Comparison of ENCODE assay signal across 8 cellular contexts in genomic region chr9:37027582-37028424, GRCh38. TPM values are rescaled to one million over a fixed set of nuclear protein-coding genes. Genes with fewer than 3 reads are reported as not detected.
DNase-seq lines count a peak whose midpoint lies in the region; ATAC-seq and TF ChIP-seq lines count a peak whose summit lies in the region.

No MANE protein-coding gene starts in this region.

- H3K79me2 ChIP-seq in trophoblast cell (ENCODE audit: control insufficient read depth, insufficient read depth, low read length, poor library complexity), result no peaks in the 10 kb centered on the region

- no peaks in the 10 kb centered on the region for H3K79me1 ChIP-seq in trophoblast cell (ENCODE audit: low read length)

- no peak overlapping the region for H3K27ac ChIP-seq in trophoblast cell (ENCODE audit: low read depth, low read length)
- H3K27ac ChIP-seq in upper lobe of right lung, result no peak overlapping the region

- H4K8ac ChIP-seq in trophoblast cell (ENCODE audit: low read depth, low read length), result no peak overlapping the region

- in situ Hi-C loops in G401 (cut with HindIII; ENCODE audit: low sequenced_read_pairs), result no loop called here

- peak overlapping the region; percentile 42 for H3K4me3 ChIP-seq in H7 (ENCODE audit: insufficient read depth, low read depth, low read length)
- no peak overlapping the region for H3K4me3 ChIP-seq in trophoblast cell (ENCODE audit: low read depth, low read length)
- peak overlapping the region; percentile 36 for H3K4me3 ChIP-seq in upper lobe of right lung

- TF ChIP-seq CTCF in glutamatergic neuron (IDR thresholded peaks at IDR 0.05; ENCODE audit: partially characterized antibody, unreplicated experiment), result no peak
- TF ChIP-seq CTCF in upper lobe of right lung (IDR thresholded peaks at IDR 0.05), result no peak

- peaks cover 4% of the 10 kb centered on the region for H3K9me3 Mint-ChIP-seq in glutamatergic neuron (ENCODE audit: unreplicated experiment)

- H2AK5ac ChIP-seq in trophoblast cell (ENCODE audit: low read length), result no peak overlapping the region

- H2AFZ ChIP-seq in trophoblast cell (ENCODE audit: insufficient read depth, low read length, poor library complexity), result no peak overlapping the region

- H3K27ac Mint-ChIP-seq in glutamatergic neuron (ENCODE audit: unreplicated experiment), result peak overlapping the region; percentile 82

- no peak overlapping the region for H4K12ac ChIP-seq in trophoblast cell (ENCODE audit: low read depth, low read length)

- no peak overlapping the region for H2BK12ac ChIP-seq in trophoblast cell (ENCODE audit: low read length)

- H2BK120ac ChIP-seq in trophoblast cell (ENCODE audit: insufficient read depth, low read length, poor library complexity), result no peak overlapping the region

- no peak overlapping the region for H4K91ac ChIP-seq in trophoblast cell (ENCODE audit: low read depth, low read length)

- H3K36me3 ChIP-seq in H7 (replicated peaks; ENCODE audit: control insufficient read depth, insufficient read depth, low read length), result no peaks in the 10 kb centered on the region
- no peaks in the 10 kb centered on the region for H3K36me3 ChIP-seq in trophoblast cell (ENCODE audit: control insufficient read depth in 1 of 2, insufficient read depth in 2 of 2, low read length in 2 of 2)
- H3K36me3 ChIP-seq in upper lobe of right lung, result no peaks in the 10 kb centered on the region

- no peak overlapping the region for H3K18ac ChIP-seq in trophoblast cell (ENCODE audit: low read length)

- DNase-seq in G401 (ENCODE audit: low spot score), result peak; percentile 93
- DNase-seq in H7, result peak; percentile 100
- peak; percentile 91 for DNase-seq in M059J (ENCODE audit: low read depth)
- peak; percentile 89 for DNase-seq in SIG-M5 treated with dmso at 0.1 percent for 504 hours (lab: John Stamatoyannopoulos, UW; ENCODE audit: unreplicated experiment)
- DNase-seq in activated naive CD4-positive, alpha-beta T cell treated with Interleukin-2 at 50 U/mL for 16 hours, result peak; percentile 87
- DNase-seq in glutamatergic neuron, result peak; percentile 98
- peak; percentile 94 for DNase-seq in trophoblast cell
- peak; percentile 90 for DNase-seq in upper lobe of right lung

- H3K4me1 Mint-ChIP-seq in glutamatergic neuron (ENCODE audit: low read depth, unreplicated experiment), result peaks cover 13% of the 10 kb centered on the region

- H3K14ac ChIP-seq in trophoblast cell (ENCODE audit: low read length), result no peak overlapping the region

- H3K4me3 Mint-ChIP-seq in glutamatergic neuron (ENCODE audit: unreplicated experiment), result peak overlapping the region; percentile 86

- no peak overlapping the region for H3K4ac ChIP-seq in trophoblast cell (ENCODE audit: low read depth, low read length)

- intact Hi-C loops in upper lobe of right lung (cut with DNase I), result no loop called here

- no peaks in the 10 kb centered on the region for H3K36me3 Mint-ChIP-seq in glutamatergic neuron (ENCODE audit: unreplicated experiment)

- H3K27me3 Mint-ChIP-seq in glutamatergic neuron (ENCODE audit: unreplicated experiment), result peaks cover 11% of the 10 kb centered on the region

- no peak overlapping the region for H3K9ac ChIP-seq in trophoblast cell (ENCODE audit: low read length)

- peaks cover 11 to 13% of the 10 kb centered on the region in 2 experiments for H3K4me1 ChIP-seq in trophoblast cell (ENCODE audit: control insufficient read depth in 1 of 2, insufficient read depth in 2 of 2, low read length in 2 of 2)
- H3K4me1 ChIP-seq in upper lobe of right lung, result peaks cover 35% of the 10 kb centered on the region

- peak overlapping the region; percentile 77 for H3K4me2 ChIP-seq in trophoblast cell (ENCODE audit: low read length)

- H3K27me3 ChIP-seq in H7 (ENCODE audit: control insufficient read depth, insufficient read depth, low read length), result peaks cover 97% of the 10 kb centered on the region
- H3K27me3 ChIP-seq in trophoblast cell (ENCODE audit: insufficient read depth, low read length), result peaks cover 96% of the 10 kb centered on the region
- peaks cover 100% of the 10 kb centered on the region for H3K27me3 ChIP-seq in upper lobe of right lung

- H3K23ac ChIP-seq in trophoblast cell (ENCODE audit: low read length), result no peak overlapping the region

- ATAC-seq in upper lobe of right lung, result peak; percentile 94

- no CpG with 5 or more reads among the region's 59 CpGs for WGBS in trophoblast cell (ENCODE audit: extremely low coverage, insufficient coverage, insufficient read length)

- H2BK5ac ChIP-seq in trophoblast cell (ENCODE audit: low read depth, low read length, poor library complexity), result no peak overlapping the region

- H3K9me3 ChIP-seq in trophoblast cell (ENCODE audit: insufficient read depth, low read depth, low read length), result peaks cover 12% of the 10 kb centered on the region
- no peaks in the 10 kb centered on the region for H3K9me3 ChIP-seq in upper lobe of right lung

RNA-seq across cellular contexts. Expression of gene PAX5, which starts 6.3 kb away (rescaled TPM):
- total RNA-seq in G401 (2014; rRNA removed; shearing (Covaris generic)), result not detected in 2 replicates
- total RNA-seq in H7 (2014; rRNA removed; shearing (Covaris generic)), result 1.7 and 4.7 TPM in 2 replicates
- not detected in 2 replicates for total RNA-seq in M059J (2014; rRNA removed; shearing (Covaris generic))
- total RNA-seq in glutamatergic neuron (ENCODE audit: unreplicated experiment) (24.3 TPM), upper lobe of right lung (0.23 TPM)
- polyA plus RNA-seq in trophoblast cell (2013), result 0.01 TPM in 1 of 2 replicates, not detected in the other
